28 cellular contexts compared by ENCODE assay signal in the genomic region with DNA sequence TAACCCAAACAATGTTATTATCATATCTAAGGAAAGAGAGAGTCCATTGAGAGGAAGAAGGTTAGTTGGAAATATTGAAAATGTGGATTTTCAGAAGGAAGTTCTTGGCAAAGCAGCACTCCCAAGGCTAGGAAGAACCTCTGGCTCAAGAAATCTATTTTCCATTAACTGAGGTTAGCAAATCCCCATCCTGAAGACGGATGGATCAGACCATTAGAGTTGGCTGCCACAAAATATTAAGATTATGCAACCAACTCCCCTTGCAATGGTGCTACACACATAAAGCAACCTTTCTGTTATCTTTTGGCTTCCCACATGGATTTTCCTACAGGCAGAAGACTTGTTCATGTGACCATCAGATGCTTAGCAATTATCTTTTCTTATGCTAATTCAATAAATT.
A peak's percentile ranks its signal among the peaks of the same experiment; 100 is the strongest.
DNase-seq lines count a peak whose midpoint lies in the region; ATAC-seq, FAIRE-seq and TF ChIP-seq lines count a peak whose summit lies in the region.
"Had no signal": no experiment of that assay in that cellular context is flagged by ENCODE, and none has a peak within 500 bp of the region (broad histone marks: within the 10 kb centered on the region; RNA-seq: fewer than 3 reads in every experiment).

No MANE protein-coding gene starts in this region.

- TF ChIP-seq CTCF in heart left ventricle (IDR thresholded peaks at IDR 0.05) (no peak), astrocyte (IDR thresholded peaks at IDR 0.05; ENCODE audit: insufficient read depth, low read depth, low read length) (no peak)

- no peak overlapping the region for H3K4me3 ChIP-seq in heart left ventricle
- no peak overlapping the region for H3K4me3 ChIP-seq in astrocyte (ENCODE audit: insufficient read depth, low read depth, low read length)
- H3K4me3 ChIP-seq in naive thymus-derived CD4-positive, alpha-beta T cell (ENCODE audit: low read length) = no peak overlapping the region
- H3K4me3 ChIP-seq: BLaER1, GM12878 had no signal

- H3K36me3 ChIP-seq in heart left ventricle (no peaks in the 10 kb centered on the region), astrocyte (ENCODE audit: insufficient read depth, low read length) (no peaks in the 10 kb centered on the region)
- H3K36me3 ChIP-seq in naive thymus-derived CD4-positive, alpha-beta T cell (ENCODE audit: control insufficient read depth in 2 of 3, insufficient read depth in 3 of 3, low read length in 3 of 3) = no peaks in the 10 kb centered on the region
- H3K36me3 ChIP-seq: BE2C, BLaER1 had no signal

- H4K20me1 ChIP-seq in astrocyte (ENCODE audit: insufficient read depth, low read length) = no peaks in the 10 kb centered on the region

- no peaks in the 10 kb centered on the region for H3K79me2 ChIP-seq in astrocyte (ENCODE audit: insufficient read depth, low read length)

- no peak overlapping the region for H3K27ac ChIP-seq in heart left ventricle
- H3K27ac ChIP-seq in astrocyte (ENCODE audit: low read depth, low read length) = no peak overlapping the region
- no peak overlapping the region for H3K27ac ChIP-seq in naive thymus-derived CD4-positive, alpha-beta T cell (ENCODE audit: low read depth, low read length)
- H3K27ac ChIP-seq: BLaER1 had no signal

- H3K4me3 Mint-ChIP-seq in astrocyte (ENCODE audit: unreplicated experiment) = no peak overlapping the region
- H3K4me3 Mint-ChIP-seq in naive thymus-derived CD4-positive, alpha-beta T cell = no peak overlapping the region
- H3K4me3 Mint-ChIP-seq in stimulated activated naive CD8-positive, alpha-beta T cell treated with anti-CD3 and anti-CD28 coated beads, Interleukin-15, amount 100 ng/mL, for 72 hours = no peak overlapping the region
- H3K4me3 Mint-ChIP-seq: CD14-positive monocyte; CD4-positive, alpha-beta memory T cell; CD4-positive, CD25-positive, alpha-beta regulatory T cell; CD8-positive, alpha-beta memory T cell had no signal

- intact Hi-C loops in Right ventricle myocardium superior (cut with DNase I) (no loop called here), heart left ventricle (cut with DNase I) (no loop called here), sciatic nerve (cut with DNase I) (no loop called here)
- intact Hi-C loops in naive thymus-derived CD4-positive, alpha-beta T cell (cut with micrococcal nuclease) = no loop called here

- no peak overlapping the region for H2AFZ ChIP-seq in astrocyte (ENCODE audit: low read depth, low read length)

- peaks cover 0 to 11% (median 0%) of the 10 kb centered on the region in 12 donors for H3K4me1 ChIP-seq in heart left ventricle
- no peaks in the 10 kb centered on the region for H3K4me1 ChIP-seq in astrocyte (ENCODE audit: insufficient read depth, low read length)
- no peaks in the 10 kb centered on the region for H3K4me1 ChIP-seq in naive thymus-derived CD4-positive, alpha-beta T cell (ENCODE audit: control insufficient read depth in 2 of 2, insufficient read depth in 2 of 2, low read length in 2 of 2)
- H3K4me1 ChIP-seq: BE2C, BLaER1 had no signal

- H3K9ac ChIP-seq in astrocyte (ENCODE audit: low read length) = no peak overlapping the region
- H3K9ac ChIP-seq: BLaER1 had no signal

- no peaks in the 10 kb centered on the region for H3K36me3 Mint-ChIP-seq in astrocyte (ENCODE audit: low read depth, unreplicated experiment)
- H3K36me3 Mint-ChIP-seq in naive thymus-derived CD4-positive, alpha-beta T cell = no peaks in the 10 kb centered on the region
- H3K36me3 Mint-ChIP-seq: CD14-positive monocyte; CD4-positive, alpha-beta memory T cell; CD4-positive, CD25-positive, alpha-beta regulatory T cell; CD8-positive, alpha-beta memory T cell had no signal

- no peaks in the 10 kb centered on the region for H3K4me1 Mint-ChIP-seq in astrocyte (ENCODE audit: low read depth, unreplicated experiment)
- no peaks in the 10 kb centered on the region for H3K4me1 Mint-ChIP-seq in naive thymus-derived CD4-positive, alpha-beta T cell
- no peaks in the 10 kb centered on the region for H3K4me1 Mint-ChIP-seq in stimulated activated naive CD8-positive, alpha-beta T cell treated with anti-CD3 and anti-CD28 coated beads, Interleukin-15, amount 100 ng/mL, for 72 hours
- H3K4me1 Mint-ChIP-seq: CD14-positive monocyte; CD4-positive, alpha-beta memory T cell; CD4-positive, CD25-positive, alpha-beta regulatory T cell; CD8-positive, alpha-beta memory T cell had no signal

- H3K9me3 Mint-ChIP-seq in astrocyte (ENCODE audit: unreplicated experiment) = no peaks in the 10 kb centered on the region
- H3K9me3 Mint-ChIP-seq in naive thymus-derived CD4-positive, alpha-beta T cell = no peaks in the 10 kb centered on the region
- no peaks in the 10 kb centered on the region for H3K9me3 Mint-ChIP-seq in stimulated activated naive CD8-positive, alpha-beta T cell treated with anti-CD3 and anti-CD28 coated beads, Interleukin-15, amount 100 ng/mL, for 72 hours
- H3K9me3 Mint-ChIP-seq: CD4-positive, alpha-beta memory T cell; CD8-positive, alpha-beta memory T cell had no signal

- H3K9me3 ChIP-seq in heart left ventricle = no peaks in the 10 kb centered on the region
- H3K9me3 ChIP-seq in astrocyte (ENCODE audit: insufficient read depth, low read depth, low read length) = no peaks in the 10 kb centered on the region
- H3K9me3 ChIP-seq in naive thymus-derived CD4-positive, alpha-beta T cell (ENCODE audit: control insufficient read depth in 2 of 3, low read length in 3 of 3) = no peaks in the 10 kb centered on the region
- H3K9me3 ChIP-seq: BE2C, BLaER1 had no signal

- POLR2A ChIA-PET in naive thymus-derived CD4-positive, alpha-beta T cell (lab: Charles Lee) = no interaction called here

- H3K27me3 ChIP-seq in heart left ventricle = peaks cover 0 to 19% (median 0%) of the 10 kb centered on the region in 9 donors
- no peaks in the 10 kb centered on the region for H3K27me3 ChIP-seq in astrocyte (ENCODE audit: insufficient read depth, low read length)
- H3K27me3 ChIP-seq in naive thymus-derived CD4-positive, alpha-beta T cell (ENCODE audit: control insufficient read depth in 2 of 2, insufficient read depth in 2 of 2, low read length in 2 of 2) = no peaks in the 10 kb centered on the region
- H3K27me3 ChIP-seq: BE2C had no signal

- WGBS in heart left ventricle, 4 donors = 15 to 56% (median 30%) methylated on average over 1 of the region's 1 CpG

- peak; percentile 52 for ATAC-seq in Right ventricle myocardium superior (ENCODE audit: poor library complexity)
- no peak for ATAC-seq in heart left ventricle
- peak; percentile 38 for ATAC-seq in sciatic nerve
- no peak for ATAC-seq in naive thymus-derived CD4-positive, alpha-beta T cell
- no peak for ATAC-seq in stimulated activated naive CD8-positive, alpha-beta T cell treated with anti-CD3 and anti-CD28 coated beads, Interleukin-15, amount 100 ng/mL, for 72 hours
- ATAC-seq: GM12878 had no signal

- CTCF ChIA-PET in naive thymus-derived CD4-positive, alpha-beta T cell (lab: Charles Lee) = no interaction called here

- DNase-seq in Right ventricle myocardium superior = no peak
- DNase-seq in heart left ventricle = no peak
- DNase-seq in amniotic epithelial cell (ENCODE audit: low read depth) = peak; percentile 22
- DNase-seq in astrocyte (ENCODE audit: low read depth) = no peak
- DNase-seq in sciatic nerve (ENCODE audit: low spot score) = no peak
- no peak for DNase-seq in naive thymus-derived CD4-positive, alpha-beta T cell
- no peak for DNase-seq in stimulated activated naive CD8-positive, alpha-beta T cell treated with anti-CD3 and anti-CD28 coated beads, Interleukin-15, amount 100 ng/mL, for 72 hours
- DNase-seq: 8988T; ACHN; BE2C; C1 segment of cervical spinal cord; CD4-positive, alpha-beta memory T cell; CD4-positive, CD25-positive, alpha-beta regulatory T cell; CD8-positive, alpha-beta memory T cell; COR-L47; DMS 273 treated with DMSO at 0.1 percent for 48 hours; DMS153; DMS53; DMS79; DND-41; EL; GDM1 had no signal

- H3K27ac Mint-ChIP-seq in astrocyte (ENCODE audit: unreplicated experiment) = no peak overlapping the region
- no peak overlapping the region for H3K27ac Mint-ChIP-seq in naive thymus-derived CD4-positive, alpha-beta T cell
- no peak overlapping the region for H3K27ac Mint-ChIP-seq in stimulated activated naive CD8-positive, alpha-beta T cell treated with anti-CD3 and anti-CD28 coated beads, Interleukin-15, amount 100 ng/mL, for 72 hours
- H3K27ac Mint-ChIP-seq: CD14-positive monocyte; CD4-positive, alpha-beta memory T cell; CD4-positive, CD25-positive, alpha-beta regulatory T cell; CD8-positive, alpha-beta memory T cell had no signal

- H3K27me3 Mint-ChIP-seq in astrocyte (ENCODE audit: low read depth, unreplicated experiment) = no peaks in the 10 kb centered on the region
- no peaks in the 10 kb centered on the region for H3K27me3 Mint-ChIP-seq in naive thymus-derived CD4-positive, alpha-beta T cell
- peaks cover 9% of the 10 kb centered on the region for H3K27me3 Mint-ChIP-seq in stimulated activated naive CD8-positive, alpha-beta T cell treated with anti-CD3 and anti-CD28 coated beads, Interleukin-15, amount 100 ng/mL, for 72 hours

- FAIRE-seq in astrocyte (lab: Jason Lieb, UNC) = peak; percentile 97
- FAIRE-seq: A204.1, GM12878, GM12892, GM18507 had no signal

- H3K4me2 ChIP-seq in astrocyte (ENCODE audit: low read length) = no peak overlapping the region
- H3K4me2 ChIP-seq: BLaER1 had no signal

- TF ChIP-seq POLR2A in heart left ventricle (IDR thresholded peaks at IDR 0.05) = no peak

Comparison
In these comparisons a context has a peak if more than half of its experiments do, and no peak if none do; other contexts are left out.
1. ATAC-seq: peak in Right ventricle myocardium superior (single experiment) and sciatic nerve (single experiment); none in heart left ventricle (0 of 4), naive thymus-derived CD4-positive, alpha-beta T cell (single experiment) and stimulated activated naive CD8-positive, alpha-beta T cell treated with anti-CD3 and anti-CD28 coated beads, Interleukin-15, amount 100 ng/mL, for 72 hours (single experiment).